ENCODE assay signal across 8 cellular contexts in the genomic region with DNA sequence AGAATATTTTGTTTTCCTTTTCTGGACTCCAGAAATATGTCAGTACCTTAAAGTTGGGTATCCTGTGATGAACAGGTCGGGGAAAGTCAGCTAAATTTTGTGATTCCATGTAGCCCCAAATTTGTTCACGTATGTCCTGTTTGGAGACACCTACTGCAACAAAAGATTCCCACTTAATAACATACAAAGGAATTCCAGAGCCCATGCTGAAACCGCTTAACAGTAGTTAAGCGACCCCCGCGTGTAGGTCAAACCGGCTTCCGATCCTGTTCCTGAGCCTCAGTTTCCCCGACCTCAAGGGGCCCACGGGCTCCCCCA. TPM values are rescaled to one million over a fixed set of nuclear protein-coding genes. Genes with fewer than 3 reads are reported as not detected.
DNase-seq lines count a peak whose midpoint lies in the region; ATAC-seq, FAIRE-seq and TF ChIP-seq lines count a peak whose summit lies in the region.

No MANE protein-coding gene starts in this region.

- H3K4me1 Mint-ChIP-seq in activated T-cell treated with anti-CD3 and anti-CD28 coated beads, Interleukin-2, amount 50 U/mL, for 72 hours (ENCODE audit: low read depth), result peaks cover 41% of the 10 kb centered on the region

- no peaks in the 10 kb centered on the region for H4K20me1 ChIP-seq in K562 (replicated peaks; ENCODE audit: control insufficient read depth, insufficient read depth, low read length)

- TF ChIP-seq RAD21 in K562 (CRISPR knock-in tag; conservative IDR thresholded peaks at IDR 0.05 in 1 of 2, IDR thresholded peaks at IDR 0.05 in 1 of 2), result no peak

- TF ChIP-seq CTCF in K562 (IDR thresholded peaks at IDR 0.05 in 2 of 3, conservative IDR thresholded peaks at IDR 0.05 in 1 of 3; ENCODE audit: insufficient read depth in 2 of 3, low read depth in 1 of 3, low read length in 3 of 3) (no peak), lower leg skin (IDR thresholded peaks at IDR 0.05) (no peak), upper lobe of right lung (IDR thresholded peaks at IDR 0.05) (no peak)

- H3K27me3 Mint-ChIP-seq in activated T-cell treated with anti-CD3 and anti-CD28 coated beads, Interleukin-2, amount 50 U/mL, for 72 hours (ENCODE audit: low read depth), result no peaks in the 10 kb centered on the region

- H3K4me3 ChIP-seq in K562 (peak overlapping the region; percentile 91), lower leg skin (ENCODE audit: low read depth, poor library complexity, severe bottlenecking) (peak overlapping the region; percentile 84), upper lobe of right lung (peak overlapping the region; percentile 71)

- no peak for TF ChIP-seq EP300 in K562 (IDR thresholded peaks at IDR 0.05; ENCODE audit: low read length)

- H3K36me3 Mint-ChIP-seq in activated T-cell treated with anti-CD3 and anti-CD28 coated beads, Interleukin-2, amount 50 U/mL, for 72 hours (ENCODE audit: insufficient read depth in 2 of 2), result peaks cover 2 to 5% of the 10 kb centered on the region in 2 donors

- peaks cover 16% of the 10 kb centered on the region; the same call in 1 of the 3 replicates for H3K36me3 ChIP-seq in K562 (ENCODE audit: control insufficient read depth, insufficient read depth, low read length)
- peaks cover 8% of the 10 kb centered on the region for H3K36me3 ChIP-seq in upper lobe of right lung

- ATAC-seq in activated T-cell treated with anti-CD3 and anti-CD28 coated beads, Interleukin-2, amount 50 U/mL, for 72 hours (replicated peaks in 1 of 2), result no peak
- ATAC-seq in K562, result peak; percentile 8; the same call in 1 of the 3 replicates
- ATAC-seq in upper lobe of right lung, result no peak
- no peak for ATAC-seq in HG03378 (IDR thresholded peaks at IDR 0.05; ENCODE audit: unreplicated experiment)
- ATAC-seq in HG02759 (IDR thresholded peaks at IDR 0.05; ENCODE audit: unreplicated experiment), result no peak

- peaks cover 12% of the 10 kb centered on the region in 2 experiments; a peak in 3 of 5 replicates for H3K27me3 ChIP-seq in K562 (ENCODE audit: control insufficient read depth in 2 of 2, insufficient read depth in 2 of 2, low read length in 2 of 2)
- H3K27me3 ChIP-seq in upper lobe of right lung, result peaks cover 13% of the 10 kb centered on the region

- BruUV-seq in K562 (replicated peaks; lab: Mats Ljungman, UMichigan), result TSS peak; percentile 63

- H3K9me3 ChIP-seq in K562 (replicated peaks; ENCODE audit: control insufficient read depth, insufficient read depth, low read depth, low read length) (no peaks in the 10 kb centered on the region), upper lobe of right lung (no peaks in the 10 kb centered on the region)

- in situ Hi-C loops in K562 (cut with MboI), result loop anchor here (25.0 kb wide), 1 partner anchor 1083 kb away; no protein-coding TSS in a partner anchor

- H3K9ac ChIP-seq in K562 (ENCODE audit: insufficient read depth in 1 of 2, low read depth in 2 of 2, low read length in 2 of 2), result peak overlapping the region; percentile 93 to 94

- H3K9me3 Mint-ChIP-seq in activated T-cell treated with anti-CD3 and anti-CD28 coated beads, Interleukin-2, amount 50 U/mL, for 72 hours, result no peaks in the 10 kb centered on the region

- FAIRE-seq in K562 (lab: Jason Lieb, UNC), result no peak

- POLR2A ChIA-PET in K562 (lab: Yijun Ruan, JAX), result no interaction called here

- H3K4me3 Mint-ChIP-seq in activated T-cell treated with anti-CD3 and anti-CD28 coated beads, Interleukin-2, amount 50 U/mL, for 72 hours, result peak overlapping the region; percentile 86 to 94

- H3K9me1 ChIP-seq in K562 (ENCODE audit: control insufficient read depth, insufficient read depth, low read length), result no peaks in the 10 kb centered on the region

- CTCF ChIA-PET in K562 (lab: Yijun Ruan, JAX; ENCODE audit: low intra/inter-chr PET ratio), result no interaction called here

- peaks cover 13% of the 10 kb centered on the region for H3K79me2 ChIP-seq in K562 (ENCODE audit: control insufficient read depth, insufficient read depth, low read length)

- peak overlapping the region; percentile 95 for H2AFZ ChIP-seq in K562 (ENCODE audit: low read depth, low read length)

- 1% methylated on average over 9 of the region's 10 CpGs for WGBS in K562 (ENCODE audit: insufficient coverage, low coverage, missing lambda C conversion rate)
- WGBS in lower leg skin, 2 donors, result 4 to 5% methylated on average over 10 of the region's 10 CpGs

- no peak for DNase-seq in activated T-cell treated with anti-CD3 and anti-CD28 coated beads, Interleukin-2, amount 50 U/mL, for 72 hours
- no peak for DNase-seq in activated T-cell treated with anti-CD3 and anti-CD28 coated beads, Interleukin-2, amount 50 U/mL, for 48 hours
- DNase-seq in K562 (ENCODE audit: extremely low read depth in 1 of 4, low spot score in 3 of 4) (no peak), lower leg skin (ENCODE audit: low spot score in 2 of 2) (no peak), upper lobe of right lung (no peak), NCI-H1436 treated with DMSO at 0.1 percent for 48 hours (lab: John Stamatoyannopoulos, UW) (no peak)

- H3K27ac ChIP-seq in K562 (ENCODE audit: extremely low read depth, low read depth, low read length), result peak overlapping the region; percentile 85
- H3K27ac ChIP-seq in upper lobe of right lung, result peak overlapping the region; percentile 89

- H3K4me2 ChIP-seq in K562 (ENCODE audit: insufficient read depth, low read length), result peak overlapping the region; percentile 99

- TF ChIP-seq POLR2A in K562 (conservative IDR thresholded peaks at IDR 0.05), result no peak
- TF ChIP-seq POLR2A in lower leg skin (IDR thresholded peaks at IDR 0.05), result no peak

- intact Hi-C loops in K562 (cut with micrococcal nuclease), result no loop called here
- intact Hi-C loops in lower leg skin (cut with DNase I; ENCODE audit: low total_unique reads), result no loop called here
- intact Hi-C loops in upper lobe of right lung (cut with DNase I), result no loop called here

- H3K4me1 ChIP-seq in K562 (replicated peaks in 1 of 2; ENCODE audit: control insufficient read depth in 2 of 2, insufficient read depth in 2 of 2, low read length in 2 of 2) (peaks cover 0 to 18% of the 10 kb centered on the region in 2 experiments; a peak in 3 of 5 replicates), upper lobe of right lung (peaks cover 12% of the 10 kb centered on the region)

- H3K27ac Mint-ChIP-seq in activated T-cell treated with anti-CD3 and anti-CD28 coated beads, Interleukin-2, amount 50 U/mL, for 72 hours, result peak overlapping the region; percentile 82

RNA-seq across cellular contexts. Expression of a gene that starts 0.5 kb away (rescaled TPM):
- total RNA-seq in activated T-cell treated with anti-CD3 and anti-CD28 coated beads, Interleukin-2, amount 50 U/mL, for 72 hours, result 10 to 100 TPM; 21.2 to 22.4 TPM
- total RNA-seq in K562 (2011; cell fraction: chromatin; rRNA removed; ENCODE audit: low replicate concordance), result 57.7 and 74.7 TPM in 2 replicates
- total RNA-seq in K562 (2011; cell fraction: nucleolus; rRNA removed), result 49.7 and 59.5 TPM in 2 replicates
- 52.7 and 56.3 TPM in 2 replicates for total RNA-seq in K562 (2011; cell fraction: nucleoplasm; rRNA removed)
- total RNA-seq in K562 (2014; rRNA removed) (8.3 and 8.7 TPM in 2 replicates), K562 (2014; rRNA removed; fragmentation: Illumina TruSeq; extraction: Trizol) (12.0 and 12.8 TPM in 2 replicates), K562 (2015; rRNA removed; fragmentation: Illumina TruSeq; extraction: Trizol) (15.2 and 16.0 TPM in 2 replicates), K562 (2021) (17.8 and 20.2 TPM in 2 replicates), lower leg skin (10 to 100 TPM; 14.5 to 34.8 (median 25.5) TPM), upper lobe of right lung (18.7 TPM)
- polyA plus RNA-seq in K562 (2011; rRNA removed) (12.8 and 13.9 TPM in 2 replicates), K562 (2014; fragmentation: Illumina TruSeq; extraction: Trizol) (16.0 and 16.3 TPM in 2 replicates), K562 (2014; fragmentation: Nextera tagmentation; extraction: Ambion mirVana) (1 to 10 TPM; 3.2 to 3.5 TPM), K562 (2014; rRNA removed) (8.7 and 10.6 TPM in 2 replicates)
- 10.5 and 11.6 TPM in 2 replicates for polyA plus RNA-seq in K562 (2011; cell fraction: cytosol; rRNA removed)
- polyA plus RNA-seq in K562 (2011; cell fraction: nucleus; rRNA removed), result 61.4 and 78.3 TPM in 2 replicates
- 9.5 and 10.0 TPM in 2 replicates for polyA plus RNA-seq in K562 (2012)
- 22.0 and 22.3 TPM in 2 replicates for polyA minus RNA-seq in K562 (2011; rRNA and poly(A)+ RNA removed)
- polyA minus RNA-seq in K562 (2011; cell fraction: cytosol; rRNA and poly(A)+ RNA removed), result 8.3 and 11.0 TPM in 2 replicates
- polyA minus RNA-seq in K562 (2011; cell fraction: nucleus; rRNA and poly(A)+ RNA removed), result 57.9 and 75.6 TPM in 2 replicates

RNA-seq across cellular contexts. Expression of a gene that starts 12.1 kb away (rescaled TPM):
- not detected for total RNA-seq in activated T-cell treated with anti-CD3 and anti-CD28 coated beads, Interleukin-2, amount 50 U/mL, for 72 hours
- not detected in 2 replicates for total RNA-seq in K562 (2011; cell fraction: chromatin; rRNA removed; ENCODE audit: low replicate concordance)
- total RNA-seq in K562 (2011; cell fraction: nucleolus; rRNA removed), result not detected in 2 replicates
- total RNA-seq in K562 (2011; cell fraction: nucleoplasm; rRNA removed), result not detected in 2 replicates
- not detected in 2 replicates for total RNA-seq in K562 (2014; rRNA removed)
- not detected in 2 replicates for total RNA-seq in K562 (2014; rRNA removed; fragmentation: Illumina TruSeq; extraction: Trizol)
- not detected in 2 replicates for total RNA-seq in K562 (2015; rRNA removed; fragmentation: Illumina TruSeq; extraction: Trizol)
- total RNA-seq in K562 (2021), result 0.11 TPM in 2 replicates
- polyA plus RNA-seq in K562 (2011; rRNA removed), result not detected in 2 replicates
- not detected in 2 replicates for polyA plus RNA-seq in K562 (2011; cell fraction: cytosol; rRNA removed)
- 0.13 TPM in 1 of 2 replicates, not detected in the other for polyA plus RNA-seq in K562 (2011; cell fraction: nucleus; rRNA removed)
- polyA plus RNA-seq in K562 (2012), result 0.10 TPM in 1 of 2 replicates, not detected in the other
- polyA plus RNA-seq in K562 (2014; fragmentation: Illumina TruSeq; extraction: Trizol), result not detected in 2 replicates
- under 1 TPM; 0.01 to 0.08 TPM for polyA plus RNA-seq in K562 (2014; fragmentation: Nextera tagmentation; extraction: Ambion mirVana)
- polyA plus RNA-seq in K562 (2014; rRNA removed), result 0.11 and 0.13 TPM in 2 replicates
- polyA minus RNA-seq in K562 (2011; rRNA and poly(A)+ RNA removed), result not detected in 2 replicates
- polyA minus RNA-seq in K562 (2011; cell fraction: cytosol; rRNA and poly(A)+ RNA removed), result not detected in 2 replicates
- not detected in 2 replicates for polyA minus RNA-seq in K562 (2011; cell fraction: nucleus; rRNA and poly(A)+ RNA removed)
- total RNA-seq in lower leg skin, result under 1 TPM in 3 of 4 donors, not detected in 1; 0.16 to 0.32 (median 0.17) TPM
- 1.1 TPM for total RNA-seq in upper lobe of right lung

RNA-seq across cellular contexts. Expression of a gene that starts 23.8 kb away (rescaled TPM):
- total RNA-seq in activated T-cell treated with anti-CD3 and anti-CD28 coated beads, Interleukin-2, amount 50 U/mL, for 72 hours, result under 1 TPM in 1 of 2 donors, not detected in 1; 0.07 TPM
- not detected in 2 replicates for total RNA-seq in K562 (2011; cell fraction: chromatin; rRNA removed; ENCODE audit: low replicate concordance)
- total RNA-seq in K562 (2011; cell fraction: nucleolus; rRNA removed), result not detected in 2 replicates
- total RNA-seq in K562 (2011; cell fraction: nucleoplasm; rRNA removed), result not detected in 2 replicates
- total RNA-seq in K562 (2014; rRNA removed), result not detected in 2 replicates
- not detected in 2 replicates for total RNA-seq in K562 (2014; rRNA removed; fragmentation: Illumina TruSeq; extraction: Trizol)
- not detected in 2 replicates for total RNA-seq in K562 (2015; rRNA removed; fragmentation: Illumina TruSeq; extraction: Trizol)
- not detected in 2 replicates for total RNA-seq in K562 (2021)
- polyA plus RNA-seq in K562 (2011; rRNA removed), result not detected in 2 replicates
- polyA plus RNA-seq in K562 (2011; cell fraction: cytosol; rRNA removed), result not detected in 2 replicates
- polyA plus RNA-seq in K562 (2011; cell fraction: nucleus; rRNA removed), result not detected in 2 replicates
- not detected in 2 replicates for polyA plus RNA-seq in K562 (2012)
- polyA plus RNA-seq in K562 (2014; fragmentation: Illumina TruSeq; extraction: Trizol), result not detected in 2 replicates
- not detected for polyA plus RNA-seq in K562 (2014; fragmentation: Nextera tagmentation; extraction: Ambion mirVana)
- polyA plus RNA-seq in K562 (2014; rRNA removed), result not detected in 2 replicates
- not detected in 2 replicates for polyA minus RNA-seq in K562 (2011; rRNA and poly(A)+ RNA removed)
- 0.36 TPM in 1 of 2 replicates, not detected in the other for polyA minus RNA-seq in K562 (2011; cell fraction: cytosol; rRNA and poly(A)+ RNA removed)
- polyA minus RNA-seq in K562 (2011; cell fraction: nucleus; rRNA and poly(A)+ RNA removed), result 0.13 TPM in 1 of 2 replicates, not detected in the other
- under 1 TPM in 2 of 4 donors, not detected in 2; 0.23 to 0.49 TPM for total RNA-seq in lower leg skin
- total RNA-seq in upper lobe of right lung, result 0.81 TPM

RNA-seq across cellular contexts. Expression of a gene that starts 44.2 kb away (rescaled TPM):
- not detected for total RNA-seq in activated T-cell treated with anti-CD3 and anti-CD28 coated beads, Interleukin-2, amount 50 U/mL, for 72 hours
- total RNA-seq in K562 (2011; cell fraction: chromatin; rRNA removed; ENCODE audit: low replicate concordance), result not detected in 2 replicates
- total RNA-seq in K562 (2011; cell fraction: nucleolus; rRNA removed), result not detected in 2 replicates
- not detected in 2 replicates for total RNA-seq in K562 (2011; cell fraction: nucleoplasm; rRNA removed)
- total RNA-seq in K562 (2014; rRNA removed) (not detected in 2 replicates), K562 (2014; rRNA removed; fragmentation: Illumina TruSeq; extraction: Trizol) (not detected in 2 replicates), K562 (2015; rRNA removed; fragmentation: Illumina TruSeq; extraction: Trizol) (not detected in 2 replicates), K562 (2021) (0.04 TPM in 1 of 2 replicates, not detected in the other), lower leg skin (under 1 TPM in 2 of 4 donors, not detected in 2; 0.10 to 0.45 TPM), upper lobe of right lung (46.4 TPM)
- polyA plus RNA-seq in K562 (2011; rRNA removed) (not detected in 2 replicates), K562 (2014; fragmentation: Illumina TruSeq; extraction: Trizol) (not detected in 2 replicates), K562 (2014; fragmentation: Nextera tagmentation; extraction: Ambion mirVana) (not detected), K562 (2014; rRNA removed) (not detected in 2 replicates)
- not detected in 2 replicates for polyA plus RNA-seq in K562 (2011; cell fraction: cytosol; rRNA removed)
- polyA plus RNA-seq in K562 (2011; cell fraction: nucleus; rRNA removed), result not detected in 2 replicates
- not detected in 2 replicates for polyA plus RNA-seq in K562 (2012)
- polyA minus RNA-seq in K562 (2011; rRNA and poly(A)+ RNA removed), result not detected in 2 replicates
- not detected in 2 replicates for polyA minus RNA-seq in K562 (2011; cell fraction: cytosol; rRNA and poly(A)+ RNA removed)
- polyA minus RNA-seq in K562 (2011; cell fraction: nucleus; rRNA and poly(A)+ RNA removed), result not detected in 2 replicates
